1 cellular context compared by ENCODE assay signal in genomic region chr16:28537964-28538732, GRCh38.
TF ChIP-seq lines count a peak whose summit lies in the region.

No MANE protein-coding gene starts in this region.

TF ChIP-seq in HepG2, 621 proteins besides CTCF, POLR2A, EP300 and RAD21 (continued from another document and continues in another):
- TF ChIP-seq ZBTB4 (CRISPR knock-in tag; IDR thresholded peaks at IDR 0.05; ENCODE audit: borderline replicate concordance) (no peak), ZNF468 (CRISPR knock-in tag; IDR thresholded peaks at IDR 0.05) (no peak), ZFAT (CRISPR knock-in tag; conservative IDR thresholded peaks at IDR 0.05) (no peak), ERF (CRISPR knock-in tag; IDR thresholded peaks at IDR 0.05) (no peak), ZNF451 (CRISPR knock-in tag; IDR thresholded peaks at IDR 0.05) (no peak), ZNF768 (CRISPR knock-in tag; IDR thresholded peaks at IDR 0.05) (peak; percentile 18; the same call in 1 of the 2 replicates), BATF2 (CRISPR knock-in tag; IDR thresholded peaks at IDR 0.05) (no peak), ZNF737 (CRISPR knock-in tag; IDR thresholded peaks at IDR 0.05; ENCODE audit: borderline replicate concordance) (0 out of 2 replicates have a peak, but pooled peaks have one; percentile 67), PHF20 (CRISPR knock-in tag; IDR thresholded peaks at IDR 0.05) (0 out of 2 replicates have a peak, but pooled peaks have one; percentile 23), ZNF546 (CRISPR knock-in tag; conservative IDR thresholded peaks at IDR 0.05) (no peak), ATRX (CRISPR knock-in tag; IDR thresholded peaks at IDR 0.05; ENCODE audit: borderline replicate concordance) (no peak), ZNF280B (CRISPR knock-in tag; IDR thresholded peaks at IDR 0.05; ENCODE audit: borderline replicate concordance) (0 out of 2 replicates have a peak, but pooled peaks have one; percentile 36), ZNF749 (CRISPR knock-in tag; IDR thresholded peaks at IDR 0.05; ENCODE audit: borderline replicate concordance) (no peak), ZNF790 (CRISPR knock-in tag; IDR thresholded peaks at IDR 0.05; ENCODE audit: borderline replicate concordance) (peak; percentile 26; the same call in 1 of the 2 replicates), HNF1A (IDR thresholded peaks at IDR 0.05; ENCODE audit: low read depth) (no peak), HNF1A (CRISPR knock-in tag; IDR thresholded peaks at IDR 0.05; ENCODE audit: borderline replicate concordance) (0 out of 2 replicates have a peak, but pooled peaks have one; percentile 1), CBFB (CRISPR knock-in tag; IDR thresholded peaks at IDR 0.05) (0 out of 2 replicates have a peak, but pooled peaks have one; percentile 4), NFATC3 (CRISPR knock-in tag; IDR thresholded peaks at IDR 0.05) (0 out of 2 replicates have a peak, but pooled peaks have one; percentile 61), NR2C2 (CRISPR knock-in tag; IDR thresholded peaks at IDR 0.05; ENCODE audit: borderline replicate concordance) (peak; percentile 13; the same call in 1 of the 2 replicates), ZBTB49 (CRISPR knock-in tag; IDR thresholded peaks at IDR 0.05; ENCODE audit: borderline replicate concordance) (no peak), TMF1 (CRISPR knock-in tag; IDR thresholded peaks at IDR 0.05; ENCODE audit: low read depth) (no peak), ZNF501 (CRISPR knock-in tag; IDR thresholded peaks at IDR 0.05) (no peak), ZNF264 (CRISPR knock-in tag; IDR thresholded peaks at IDR 0.05) (no peak), ZNF850 (CRISPR knock-in tag; conservative IDR thresholded peaks at IDR 0.05) (no peak), ZNF558 (CRISPR knock-in tag; IDR thresholded peaks at IDR 0.05; ENCODE audit: borderline replicate concordance) (no peak), WIZ (CRISPR knock-in tag; IDR thresholded peaks at IDR 0.05) (no peak), ZBTB20 (CRISPR knock-in tag; IDR thresholded peaks at IDR 0.05; ENCODE audit: borderline replicate concordance, low read depth) (no peak), GMEB1 (CRISPR knock-in tag; IDR thresholded peaks at IDR 0.05; ENCODE audit: borderline replicate concordance) (0 out of 2 replicates have a peak, but pooled peaks have one; percentile 15), ZFP36L1 (CRISPR knock-in tag; IDR thresholded peaks at IDR 0.05) (peak; percentile 42; the same call in 1 of the 2 replicates), ZNF770 (CRISPR knock-in tag; IDR thresholded peaks at IDR 0.05) (peak; percentile 93), DDIT3 (CRISPR knock-in tag; IDR thresholded peaks at IDR 0.05) (no peak), ZNF567 (CRISPR knock-in tag; IDR thresholded peaks at IDR 0.05; ENCODE audit: borderline replicate concordance) (no peak), GMEB2 (CRISPR knock-in tag; IDR thresholded peaks at IDR 0.05; ENCODE audit: low read depth) (no peak), ZFP82 (CRISPR knock-in tag; IDR thresholded peaks at IDR 0.05; ENCODE audit: borderline replicate concordance) (no peak), POGZ (CRISPR knock-in tag; IDR thresholded peaks at IDR 0.05) (no peak), ZBTB21 (CRISPR knock-in tag; IDR thresholded peaks at IDR 0.05) (no peak), ZNF274 (CRISPR knock-in tag; IDR thresholded peaks at IDR 0.05) (no peak), CERS6 (CRISPR knock-in tag; IDR thresholded peaks at IDR 0.05) (no peak), ZEB1 (IDR thresholded peaks at IDR 0.05; ENCODE audit: insufficient replicate concordance, low read depth) (no peak), ARID3A (IDR thresholded peaks at IDR 0.05; ENCODE audit: low read depth, low read length) (no peak)
